In genomic region chr22:46604306-46604690, GRCh38 we compare ENCODE assay signal across 8 cellular contexts. TPM values are rescaled to one million over a fixed set of nuclear protein-coding genes. Genes with fewer than 3 reads are reported as not detected.
DNase-seq lines count a peak whose midpoint lies in the region; ATAC-seq and TF ChIP-seq lines count a peak whose summit lies in the region.

No MANE protein-coding gene starts in this region.

- TF ChIP-seq CTCF in GM10266 (IDR thresholded peaks at IDR 0.05; ENCODE audit: control insufficient read depth, insufficient read depth, low read depth, missing control alignments): no peak

- in situ Hi-C loops in SK-MEL-5 (cut with HindIII; ENCODE audit: low pct_unique_long_range_greater_than_20kb, low sequenced_read_pairs): no loop called here

- H3K27ac ChIP-seq in effector memory CD4-positive, alpha-beta T cell (ENCODE audit: insufficient read depth, low read length, poor library complexity, severe bottlenecking): no peak overlapping the region

- peak; percentile 68 for DNase-seq in GM10266 (ENCODE audit: extremely low spot score)
- DNase-seq in SK-MEL-5 (ENCODE audit: low read depth, low spot score): peak; percentile 90
- no peak for DNase-seq in effector memory CD4-positive, alpha-beta T cell
- peak; percentile 87 for DNase-seq in stimulated activated CD4-positive, alpha-beta T cell treated with anti-CD3 and anti-CD28 coated beads, Interleukin-1b, Interleukin-23, amount 100 ng/mL, for 48 hours
- no peak for DNase-seq in NCI-H1417 treated with DMSO at 0.1 percent for 48 hours (lab: John Stamatoyannopoulos, UW)
- no peak for DNase-seq in NCI-H1417 (lab: John Stamatoyannopoulos, UW)
- DNase-seq in NCI-H345 (lab: John Stamatoyannopoulos, UW): no peak

- peaks cover 5% of the 10 kb centered on the region for H3K4me1 ChIP-seq in effector memory CD4-positive, alpha-beta T cell (ENCODE audit: control insufficient read depth, insufficient read depth, low read length, poor library complexity, severe bottlenecking)

- H3K9me3 ChIP-seq in effector memory CD4-positive, alpha-beta T cell (ENCODE audit: control insufficient read depth, low read length): no peaks in the 10 kb centered on the region

- no peaks in the 10 kb centered on the region for H3K36me3 ChIP-seq in effector memory CD4-positive, alpha-beta T cell (ENCODE audit: control insufficient read depth, insufficient read depth, low read length)

- H3K4me3 ChIP-seq in effector memory CD4-positive, alpha-beta T cell (ENCODE audit: insufficient read depth, low read depth, low read length, poor library complexity, severe bottlenecking): peak overlapping the region; percentile 30

- H3K27me3 ChIP-seq in effector memory CD4-positive, alpha-beta T cell (replicated peaks; ENCODE audit: control insufficient read depth, insufficient read depth, low read length, poor library complexity, severe bottlenecking): no peaks in the 10 kb centered on the region

- no peak for ATAC-seq in HG03175 (IDR thresholded peaks at IDR 0.05; ENCODE audit: unreplicated experiment)

RNA-seq across cellular contexts. Expression of gene GRAMD4, which starts 15.9 kb away (rescaled TPM):
- total RNA-seq in SK-MEL-5 (2014; rRNA removed; shearing (Covaris generic)): 128 and 148 TPM in 2 replicates
- polyA plus RNA-seq in SK-MEL-5 (2015; cell fraction: cytosol; rRNA removed): 284 and 312 TPM in 2 replicates
- polyA plus RNA-seq in SK-MEL-5 (2015; cell fraction: nucleus; rRNA removed): 287 and 366 TPM in 2 replicates

Comparison
In these comparisons a context has a peak if more than half of its experiments do, and no peak if none do; other contexts are left out.
1. DNase-seq: peak in GM10266 (single experiment), SK-MEL-5 (single experiment) and stimulated activated CD4-positive, alpha-beta T cell treated with anti-CD3 and anti-CD28 coated beads, Interleukin-1b, Interleukin-23, amount 100 ng/mL, for 48 hours (single experiment); none in effector memory CD4-positive, alpha-beta T cell (0 of 3), NCI-H1417 treated with DMSO at 0.1 percent for 48 hours (single experiment), NCI-H1417 (0 of 3) and NCI-H345 (single experiment).